12 cellular contexts compared by ENCODE assay signal in the genomic region with DNA sequence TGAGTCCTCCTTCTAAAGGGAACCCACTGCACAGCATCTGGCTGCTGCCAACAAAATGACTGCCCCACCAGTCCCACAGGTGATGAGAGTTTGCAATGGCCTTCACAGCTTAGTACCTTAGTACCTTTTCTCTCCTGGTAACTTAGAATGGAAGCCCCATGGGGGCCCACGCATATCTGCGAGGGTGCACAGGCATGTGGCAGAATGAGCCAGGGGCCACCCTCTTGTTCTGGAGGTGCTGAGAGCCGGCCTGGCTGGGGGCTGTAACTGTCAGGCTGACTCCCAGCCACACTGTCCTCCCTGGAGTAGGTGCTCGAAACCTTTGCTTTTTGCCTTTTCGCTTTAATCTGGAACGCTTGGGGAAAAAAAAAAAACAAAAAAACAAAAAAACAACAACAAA.
DNase-seq lines count a peak whose midpoint lies in the region; ATAC-seq and TF ChIP-seq lines count a peak whose summit lies in the region.
"Had no signal": no experiment of that assay in that cellular context is flagged by ENCODE, and none has a peak within 500 bp of the region (broad histone marks: within the 10 kb centered on the region; RNA-seq: fewer than 3 reads in every experiment).

No MANE protein-coding gene starts in this region.

- CTCF ChIA-PET in activated CD8-positive, alpha-beta memory T cell treated with anti-CD3 and anti-CD28 coated beads, Interleukin-2, amount 10 ng/mL, durations not matched to agents 7 days and 5 days (lab: Charles Lee): interaction anchor here (1.2 to 6.3 kb wide), 3 partner anchors 8 to 186 kb away, joined by 3 to 38 read pairs (median 4); a partner anchor contains a TSS

- H3K9me3 ChIP-seq in left ventricle myocardium inferior (replicated peaks) (no peaks in the 10 kb centered on the region), gastroesophageal sphincter (no peaks in the 10 kb centered on the region), prostate gland (no peaks in the 10 kb centered on the region)
- H3K9me3 ChIP-seq: colonic mucosa, left lung had no signal

- TF ChIP-seq EP300 in gastroesophageal sphincter (IDR thresholded peaks at IDR 0.05): no peak

- peaks cover 2% of the 10 kb centered on the region for H3K9me3 Mint-ChIP-seq in activated CD8-positive, alpha-beta memory T cell treated with anti-CD3 and anti-CD28 coated beads, Interleukin-2, amount 10 ng/mL, durations not matched to agents 7 days and 5 days (ENCODE audit: low read depth)

- no peak for DNase-seq in left ventricle myocardium inferior
- no peak for DNase-seq in left cardiac atrium
- DNase-seq in prostate gland (ENCODE audit: low spot score): no peak
- DNase-seq in hippocampal formation (lab: John Stamatoyannopoulos, UW): no peak
- no peak for DNase-seq in activated CD8-positive, alpha-beta memory T cell treated with anti-CD3 and anti-CD28 coated beads, Interleukin-2, amount 10 ng/mL, durations not matched to agents 7 days and 5 days
- DNase-seq: activated gamma-delta T cell treated with Interleukin-2 at 50 U/mL for 16 hours, EL had no signal

- H3K36me3 Mint-ChIP-seq in activated CD8-positive, alpha-beta memory T cell treated with anti-CD3 and anti-CD28 coated beads, Interleukin-2, amount 10 ng/mL, durations not matched to agents 7 days and 5 days: peaks cover 21% of the 10 kb centered on the region

- H3K4me1 Mint-ChIP-seq in activated CD8-positive, alpha-beta memory T cell treated with anti-CD3 and anti-CD28 coated beads, Interleukin-2, amount 10 ng/mL, durations not matched to agents 7 days and 5 days: peaks cover 50% of the 10 kb centered on the region

- H3K36me3 ChIP-seq in left ventricle myocardium inferior: peaks cover 34% of the 10 kb centered on the region
- peaks cover 0 to 13% of the 10 kb centered on the region in 2 donors for H3K36me3 ChIP-seq in gastroesophageal sphincter
- H3K36me3 ChIP-seq in prostate gland: no peaks in the 10 kb centered on the region
- H3K36me3 ChIP-seq: colonic mucosa had no signal

- H3K27me3 ChIP-seq in left ventricle myocardium inferior (ENCODE audit: low read depth): no peaks in the 10 kb centered on the region
- no peaks in the 10 kb centered on the region for H3K27me3 ChIP-seq in gastroesophageal sphincter
- no peaks in the 10 kb centered on the region for H3K27me3 ChIP-seq in prostate gland (replicated peaks; ENCODE audit: insufficient read depth)
- H3K27me3 ChIP-seq: colonic mucosa, left lung had no signal

- H3K4me1 ChIP-seq in left ventricle myocardium inferior: peaks cover 83% of the 10 kb centered on the region
- peaks cover 14 to 84% (median 26%) of the 10 kb centered on the region in 3 donors for H3K4me1 ChIP-seq in gastroesophageal sphincter
- peaks cover 14% of the 10 kb centered on the region for H3K4me1 ChIP-seq in prostate gland (replicated peaks)

- WGBS in gastroesophageal sphincter (ENCODE audit: low coverage in 1 of 2), 2 donors: 67% methylated on average over 3 of the region's 6 CpGs; no CpG with 5 or more reads in 1 of the 2 donors
- 85% methylated on average over 6 of the region's 6 CpGs for WGBS in prostate gland

- no peak overlapping the region for H3K4me3 Mint-ChIP-seq in activated CD8-positive, alpha-beta memory T cell treated with anti-CD3 and anti-CD28 coated beads, Interleukin-2, amount 10 ng/mL, durations not matched to agents 7 days and 5 days

- H3K27ac ChIP-seq in left ventricle myocardium inferior (replicated peaks) (peak overlapping the region; percentile 84), gastroesophageal sphincter (peak overlapping the region; percentile 10 to 86 (median 83)), prostate gland (peak overlapping the region; percentile 68 to 73)
- H3K27ac ChIP-seq: colonic mucosa had no signal

- intact Hi-C loops in left ventricle myocardium inferior (cut with micrococcal nuclease): no loop called here
- intact Hi-C loops in left cardiac atrium (cut with DNase I): no loop called here
- intact Hi-C loops in prostate gland (cut with DNase I): no loop called here

- H3K27me3 Mint-ChIP-seq in activated CD8-positive, alpha-beta memory T cell treated with anti-CD3 and anti-CD28 coated beads, Interleukin-2, amount 10 ng/mL, durations not matched to agents 7 days and 5 days: no peaks in the 10 kb centered on the region

- no peak for ATAC-seq in left cardiac atrium
- ATAC-seq in gastroesophageal sphincter: no peak
- ATAC-seq in HG03520 (IDR thresholded peaks at IDR 0.05; ENCODE audit: unreplicated experiment): no peak
- ATAC-seq in GM18873 (IDR thresholded peaks at IDR 0.05; ENCODE audit: low FRiP score, unreplicated experiment): no peak
- no peak for ATAC-seq in activated CD8-positive, alpha-beta memory T cell treated with anti-CD3 and anti-CD28 coated beads, Interleukin-2, amount 10 ng/mL, durations not matched to agents 7 days and 5 days

- H3K4me3 ChIP-seq in left ventricle myocardium inferior (peak overlapping the region; percentile 8), gastroesophageal sphincter (no peak overlapping the region), prostate gland (no peak overlapping the region)
- H3K4me3 ChIP-seq: colonic mucosa, left lung had no signal

- TF ChIP-seq CTCF in left ventricle myocardium inferior (IDR thresholded peaks at IDR 0.05; ENCODE audit: borderline replicate concordance) (no peak), gastroesophageal sphincter (IDR thresholded peaks at IDR 0.05) (no peak), prostate gland (IDR thresholded peaks at IDR 0.05) (no peak)

- no peak overlapping the region for H3K27ac Mint-ChIP-seq in activated CD8-positive, alpha-beta memory T cell treated with anti-CD3 and anti-CD28 coated beads, Interleukin-2, amount 10 ng/mL, durations not matched to agents 7 days and 5 days

- TF ChIP-seq POLR2A in gastroesophageal sphincter (IDR thresholded peaks at IDR 0.05) (no peak), prostate gland (IDR thresholded peaks at IDR 0.05) (no peak)
